Comparison of ENCODE assay signal across 2 cellular contexts in genomic region chr19:13799669-13800068, GRCh38.
TF ChIP-seq lines count a peak whose summit lies in the region.

No MANE protein-coding gene starts in this region.

TF ChIP-seq in HepG2, 621 proteins besides CTCF, POLR2A, EP300 and RAD21:
- TF ChIP-seq HNRNPL (IDR thresholded peaks at IDR 0.05; ENCODE audit: low read depth, low read length) (peak; percentile 83; the same call in 1 of the 2 replicates), GABPB1 (CRISPR knock-in tag; IDR thresholded peaks at IDR 0.05) (no peak)

TF ChIP-seq in IMR-90, 13 proteins besides CTCF, POLR2A, EP300 and RAD21:
- no peak for TF ChIP-seq CEBPB (IDR thresholded peaks at IDR 0.05; ENCODE audit: low read depth, low read length)
- TF ChIP-seq MAZ (IDR thresholded peaks at IDR 0.05; ENCODE audit: borderline replicate concordance, low read depth, low read length), result no peak
- TF ChIP-seq SMC3 (IDR thresholded peaks at IDR 0.05; ENCODE audit: low read depth, low read length), result no peak
- TF ChIP-seq CHD1 (IDR thresholded peaks at IDR 0.05; ENCODE audit: low read depth, low read length), result no peak
- no peak for TF ChIP-seq USF2 (IDR thresholded peaks at IDR 0.05; ENCODE audit: low read depth, low read length)
TF ChIP-seq in IMR-90: peak in this region for 0.
